ENCODE assay signal across 1 cellular context in the genomic region with DNA sequence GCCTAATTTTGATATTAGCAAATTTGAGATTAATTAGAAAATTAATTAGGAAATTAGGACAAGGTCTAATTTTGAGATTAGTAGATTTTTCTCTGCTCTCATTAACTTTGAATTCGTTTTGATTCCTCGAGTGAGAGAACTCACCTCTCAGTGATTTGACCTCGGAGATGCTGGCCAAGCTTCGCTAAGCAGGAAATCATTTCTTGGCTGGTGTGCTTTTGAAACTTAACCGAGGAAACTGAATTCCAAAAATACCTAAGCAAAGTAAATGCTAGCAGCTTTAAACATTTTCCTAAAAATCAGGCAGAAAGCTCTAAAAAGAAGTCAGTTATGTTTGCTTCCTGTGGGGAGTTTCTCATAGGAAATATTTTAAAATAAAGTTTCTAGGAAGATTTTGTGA.
TF ChIP-seq lines count a peak whose summit lies in the region.

No MANE protein-coding gene starts in this region.

TF ChIP-seq in endothelial cell of umbilical vein, 7 proteins besides CTCF, POLR2A, EP300 and RAD21 (continued from another document):
- no peak for TF ChIP-seq JUN (IDR thresholded peaks at IDR 0.05; ENCODE audit: borderline replicate concordance, insufficient read depth, insufficient read length, low read depth)
